In the genomic region with DNA sequence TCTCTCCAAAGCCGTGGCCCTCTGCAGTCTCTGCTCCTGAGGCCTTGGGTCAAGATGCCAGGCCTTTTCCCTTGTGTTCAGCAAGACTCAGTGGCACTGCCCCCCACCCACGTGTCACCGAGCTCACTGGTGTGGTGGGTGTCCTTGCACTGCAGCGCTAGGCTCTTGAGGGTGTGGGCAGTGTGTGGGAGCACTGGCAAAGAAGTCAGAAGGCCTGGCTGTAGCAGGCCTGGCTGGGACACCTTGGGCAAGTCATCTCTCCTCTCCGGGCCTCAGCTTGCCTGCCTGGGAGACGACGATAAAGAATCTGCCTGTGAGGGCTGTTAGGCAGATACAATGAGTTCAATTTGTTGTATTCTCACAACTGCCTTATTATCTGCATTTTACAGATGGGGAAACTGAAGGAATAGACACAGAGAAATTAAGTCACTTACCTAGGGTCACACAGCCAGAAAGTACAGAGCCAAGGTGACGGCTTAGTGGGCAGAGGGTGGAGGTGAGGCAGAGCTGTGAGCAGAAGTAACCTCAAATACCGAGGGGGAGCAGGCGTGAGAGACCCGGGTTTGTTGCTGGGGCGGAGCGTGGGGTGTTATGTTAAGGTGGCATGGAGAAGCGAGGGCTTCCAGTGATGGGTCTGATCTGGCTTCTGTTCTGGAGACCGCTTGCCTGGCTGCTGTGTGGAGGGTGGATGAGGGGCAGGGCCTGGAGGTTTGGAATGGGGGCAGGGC, we compare ENCODE assay signal across 8 cellular contexts. TPM values are rescaled to one million over a fixed set of nuclear protein-coding genes. Genes with fewer than 3 reads are reported as not detected.
DNase-seq lines count a peak whose midpoint lies in the region; ATAC-seq and TF ChIP-seq lines count a peak whose summit lies in the region.

No MANE protein-coding gene starts in this region.

- no peak overlapping the region for H2BK15ac ChIP-seq in mesendoderm (replicated peaks; ENCODE audit: low read depth)

- ATAC-seq in heart left ventricle (no peak), Right ventricle myocardium superior (ENCODE audit: poor library complexity) (no peak), upper lobe of left lung (ENCODE audit: low FRiP score in 2 of 2) (no peak), GM21576 (IDR thresholded peaks at IDR 0.05; ENCODE audit: unreplicated experiment) (no peak), GM19467 (IDR thresholded peaks at IDR 0.05; ENCODE audit: unreplicated experiment) (no peak), HG02763 (IDR thresholded peaks at IDR 0.05; ENCODE audit: unreplicated experiment) (no peak)

- TF ChIP-seq CTCF in heart left ventricle (IDR thresholded peaks at IDR 0.05) (no peak), astrocyte of the cerebellum (IDR thresholded peaks at IDR 0.05; ENCODE audit: low read depth, low read length, missing control alignments) (no peak), upper lobe of left lung (IDR thresholded peaks at IDR 0.05) (no peak)

- in situ Hi-C loops in astrocyte of the cerebellum (cut with HindIII; ENCODE audit: low sequenced_read_pairs), result no loop called here

- H3K4me3 ChIP-seq in heart left ventricle (peak overlapping the region in 10 of 12 donors; percentile 67 to 96 (median 86)), astrocyte of the cerebellum (ENCODE audit: low read depth, low read length) (peak overlapping the region; percentile 74), mesendoderm (ENCODE audit: low read length) (no peak overlapping the region), upper lobe of left lung (peak overlapping the region; percentile 57 to 85 (median 74))

- no peak overlapping the region for H2BK120ac ChIP-seq in mesendoderm (ENCODE audit: low read depth, low read length)

- H2AK5ac ChIP-seq in mesendoderm (ENCODE audit: low read length), result no peak overlapping the region

- H3K4ac ChIP-seq in mesendoderm (ENCODE audit: low read depth, low read length), result no peak overlapping the region

- H2BK5ac ChIP-seq in mesendoderm (ENCODE audit: low read length), result no peak overlapping the region

- WGBS in heart left ventricle, 4 donors, result 80 to 84% (median 81%) methylated on average over 13 to 15 of the region's 15 CpGs
- WGBS in mesendoderm (ENCODE audit: extremely low coverage, insufficient coverage, low lambda C conversion rate), result no CpG with 5 or more reads among the region's 15 CpGs
- 66 to 69% methylated on average over 15 of the region's 15 CpGs for WGBS in upper lobe of left lung, 2 donors

- TF ChIP-seq POLR2A in heart left ventricle (IDR thresholded peaks at IDR 0.05), result no peak
- TF ChIP-seq POLR2A in upper lobe of left lung (IDR thresholded peaks at IDR 0.05), result no peak

- peaks cover 0 to 32% (median 14%) of the 10 kb centered on the region in 12 donors for H3K4me1 ChIP-seq in heart left ventricle
- peaks cover 2% of the 10 kb centered on the region for H3K4me1 ChIP-seq in mesendoderm (ENCODE audit: control insufficient read depth, low read depth, low read length)
- H3K4me1 ChIP-seq in upper lobe of left lung, result peaks cover 12 to 27% (median 18%) of the 10 kb centered on the region in 4 donors

- H4K8ac ChIP-seq in mesendoderm (ENCODE audit: low read depth, low read length), result no peak overlapping the region

- no peak for TF ChIP-seq EP300 in upper lobe of left lung (IDR thresholded peaks at IDR 0.05)

- no peak overlapping the region for H3K23ac ChIP-seq in mesendoderm (ENCODE audit: low read length)

- H3K27ac ChIP-seq in heart left ventricle (peak overlapping the region in 5 of 12 donors; percentile 81 to 88 (median 85)), mesendoderm (ENCODE audit: low read depth, low read length) (no peak overlapping the region), upper lobe of left lung (peak overlapping the region; percentile 54 to 84 (median 82))

- H4K5ac ChIP-seq in mesendoderm (ENCODE audit: low read length), result no peak overlapping the region

- H3K27me3 ChIP-seq in heart left ventricle (no peaks in the 10 kb centered on the region), mesendoderm (ENCODE audit: insufficient read depth, low read length, poor library complexity) (no peaks in the 10 kb centered on the region), upper lobe of left lung (peaks cover 0 to 2% (median 0%) of the 10 kb centered on the region in 4 donors)

- peaks cover 11% of the 10 kb centered on the region for H3K79me1 ChIP-seq in mesendoderm (ENCODE audit: low read length)

- peaks cover 0 to 13% (median 10%) of the 10 kb centered on the region in 9 donors for H3K36me3 ChIP-seq in heart left ventricle
- no peaks in the 10 kb centered on the region for H3K36me3 ChIP-seq in mesendoderm (ENCODE audit: control insufficient read depth, insufficient read depth, low read length)
- peaks cover 0 to 14% (median 8%) of the 10 kb centered on the region in 4 donors for H3K36me3 ChIP-seq in upper lobe of left lung

- H3K56ac ChIP-seq in mesendoderm (ENCODE audit: low read length), result peak overlapping the region; percentile 87

- peaks cover 3% of the 10 kb centered on the region for H3K79me2 ChIP-seq in mesendoderm (ENCODE audit: control insufficient read depth, insufficient read depth, low read length)

- H3K4me2 ChIP-seq in mesendoderm (ENCODE audit: low read length), result peak overlapping the region; percentile 87

- H3K9me3 ChIP-seq in heart left ventricle (no peaks in the 10 kb centered on the region), upper lobe of left lung (no peaks in the 10 kb centered on the region)

- intact Hi-C loops in heart left ventricle (cut with DNase I), result loop anchor here in 5 of 10 donors (5.0 to 10.0 kb wide), 3 partner anchors 74 to 284 kb away; a partner anchor contains a TSS
- intact Hi-C loops in Right ventricle myocardium superior (cut with DNase I), result loop anchor here (10.0 kb wide), 1 partner anchor 74 kb away; no protein-coding TSS in a partner anchor

- H3K9ac ChIP-seq in mesendoderm (ENCODE audit: low read length), result peak overlapping the region; percentile 86

- DNase-seq in heart left ventricle (no peak), Right ventricle myocardium superior (no peak), astrocyte of the cerebellum (ENCODE audit: low read depth) (no peak), mesendoderm (no peak), upper lobe of left lung (no peak)

- no peak overlapping the region for H3K18ac ChIP-seq in mesendoderm (ENCODE audit: low read length)

RNA-seq across cellular contexts. Expression of a gene that starts 1.3 kb away (rescaled TPM):
- total RNA-seq in heart left ventricle, result 10 to 100 TPM; 22.2 to 53.1 (median 30.9) TPM
- polyA plus RNA-seq in heart left ventricle, result 10 to 100 TPM; 15.4 to 59.3 TPM
- 27.4 TPM for total RNA-seq in Right ventricle myocardium superior
- polyA plus RNA-seq in mesendoderm (2013, experiment 1 of 2), result 26.2 TPM
- polyA plus RNA-seq in mesendoderm (2013, experiment 2 of 2), result 27.6 TPM
- 10 to 100 TPM; 20.1 to 36.8 (median 25.6) TPM for total RNA-seq in upper lobe of left lung

RNA-seq across cellular contexts. Expression of a gene that starts 18.2 kb away (rescaled TPM):
- total RNA-seq in heart left ventricle, result not detected
- polyA plus RNA-seq in heart left ventricle, result not detected
- total RNA-seq in Right ventricle myocardium superior, result not detected
- polyA plus RNA-seq in mesendoderm (2013, experiment 1 of 2), result 0.17 TPM
- 0.11 TPM for polyA plus RNA-seq in mesendoderm (2013, experiment 2 of 2)
- not detected for total RNA-seq in upper lobe of left lung

RNA-seq across cellular contexts. Expression of a gene that starts 18.3 kb away (rescaled TPM):
- total RNA-seq in heart left ventricle, result under 1 TPM in 1 of 9 donors, not detected in 8; 0.23 TPM
- polyA plus RNA-seq in heart left ventricle, result not detected
- total RNA-seq in Right ventricle myocardium superior, result not detected
- polyA plus RNA-seq in mesendoderm (2013, experiment 1 of 2), result 1.0 TPM
- 1.4 TPM for polyA plus RNA-seq in mesendoderm (2013, experiment 2 of 2)
- not detected for total RNA-seq in upper lobe of left lung

RNA-seq across cellular contexts. Expression of a gene that starts 38.7 kb away (rescaled TPM):
- total RNA-seq in heart left ventricle (1 to 10 TPM in 1 of 9 donors, under 1 TPM in 8; 0.25 to 1.9 (median 0.48) TPM), Right ventricle myocardium superior (0.56 TPM), upper lobe of left lung (1 to 10 TPM in 3 of 6 donors, under 1 TPM in 3; under 0.01 to 4.0 (median 1.3) TPM)
- polyA plus RNA-seq in heart left ventricle, result under 1 TPM; 0.15 to 0.36 TPM
- polyA plus RNA-seq in mesendoderm (2013, experiment 1 of 2), result 4.0 TPM
- 4.2 TPM for polyA plus RNA-seq in mesendoderm (2013, experiment 2 of 2)
